ENCODE assay signal across 8 cellular contexts in genomic region chr15:59688383-59688887, GRCh38. TPM values are rescaled to one million over a fixed set of nuclear protein-coding genes. Genes with fewer than 3 reads are reported as not detected.
DNase-seq lines count a peak whose midpoint lies in the region; ATAC-seq and TF ChIP-seq lines count a peak whose summit lies in the region.

No MANE protein-coding gene starts in this region.

- DNase-seq in activated CD8-positive, alpha-beta memory T cell treated with anti-CD3 and anti-CD28 coated beads, Interleukin-2, amount 10 ng/mL, durations not matched to agents 7 days and 5 days = no peak
- no peak for DNase-seq in activated CD8-positive, alpha-beta memory T cell treated with anti-CD3 and anti-CD28 coated beads, Interleukin-2, amount 50 U/mL, for 48 hours
- DNase-seq in SK-N-MC (ENCODE audit: low read depth, low spot score) (no peak), lung (ENCODE audit: low spot score) (peak; percentile 42), transverse colon (no peak)

- H3K36me3 ChIP-seq in SK-N-MC (ENCODE audit: insufficient read depth, low read length) = peaks cover 21% of the 10 kb centered on the region
- peaks cover 0 to 3% of the 10 kb centered on the region in 2 donors for H3K36me3 ChIP-seq in lung (ENCODE audit: control insufficient read depth in 2 of 2, insufficient read depth in 2 of 2, low read length in 2 of 2)
- no peaks in the 10 kb centered on the region for H3K36me3 ChIP-seq in transverse colon

- in situ Hi-C loops in transverse colon (cut with MboI; ENCODE audit: low pct_ligation_motif_present in 1 of 4, low pct_unique_long_range_greater_than_20kb in 1 of 4, low sequenced_read_pairs in 3 of 4) = no loop called here

- no peaks in the 10 kb centered on the region for H3K9me3 Mint-ChIP-seq in activated CD8-positive, alpha-beta memory T cell treated with anti-CD3 and anti-CD28 coated beads, Interleukin-2, amount 10 ng/mL, durations not matched to agents 7 days and 5 days (ENCODE audit: low read depth)
- H3K9me3 Mint-ChIP-seq in dendritic cell treated with granulocyte-macrophage colony-stimulating factor and Interleukin-4, amounts not matched to agents 40 ng/mL and 50 ng/mL, for 4 days = no peaks in the 10 kb centered on the region

- H3K4me1 ChIP-seq in lung (ENCODE audit: control insufficient read depth in 2 of 2, insufficient read depth in 2 of 2, low read length in 2 of 2) (peaks cover 5 to 20% of the 10 kb centered on the region in 2 donors), transverse colon (peaks cover 19 to 60% (median 35%) of the 10 kb centered on the region in 4 donors)

- peak overlapping the region; percentile 84 for H3K4me3 Mint-ChIP-seq in activated CD8-positive, alpha-beta memory T cell treated with anti-CD3 and anti-CD28 coated beads, Interleukin-2, amount 10 ng/mL, durations not matched to agents 7 days and 5 days
- peak overlapping the region; percentile 89 for H3K4me3 Mint-ChIP-seq in dendritic cell treated with granulocyte-macrophage colony-stimulating factor and Interleukin-4, amounts not matched to agents 40 ng/mL and 50 ng/mL, for 4 days

- intact Hi-C loops in dendritic cell treated with granulocyte-macrophage colony-stimulating factor and Interleukin-4, amounts not matched to agents 40 ng/mL and 50 ng/mL, for 4 days (cut with micrococcal nuclease) = loop anchor here (2.0 kb wide), 1 partner anchor 708 kb away; the partner anchor contains the start of gene ANXA2
- intact Hi-C loops in transverse colon (cut with DNase I; ENCODE audit: low total_unique reads) = no loop called here

- CTCF ChIA-PET in activated CD8-positive, alpha-beta memory T cell treated with anti-CD3 and anti-CD28 coated beads, Interleukin-2, amount 10 ng/mL, durations not matched to agents 7 days and 5 days (lab: Charles Lee) = interaction anchor here (0.9 to 1.1 kb wide), 4 partner anchors 13 to 312 kb away, joined by 3 read pairs; partner anchors contain the start of gene GTF2A2

- ATAC-seq in activated CD8-positive, alpha-beta memory T cell treated with anti-CD3 and anti-CD28 coated beads, Interleukin-2, amount 10 ng/mL, durations not matched to agents 7 days and 5 days = peak; percentile 4
- ATAC-seq in HG03159 (IDR thresholded peaks at IDR 0.05; ENCODE audit: unreplicated experiment) (peak; percentile 0), lung (ENCODE audit: insufficient read depth, low FRiP score) (peak; percentile 2), GM18520 (IDR thresholded peaks at IDR 0.05; ENCODE audit: unreplicated experiment) (no peak)

- H3K4me3 ChIP-seq in SK-N-MC (peak overlapping the region; percentile 97), lung (peak overlapping the region; percentile 70), transverse colon (peak overlapping the region; percentile 79 to 96 (median 86))

- H3K9me3 ChIP-seq in SK-N-MC (ENCODE audit: low read depth, low read length) = no peaks in the 10 kb centered on the region
- H3K9me3 ChIP-seq in lung (ENCODE audit: control insufficient read depth in 2 of 2, insufficient read depth in 1 of 2, low read length in 1 of 2) = no peaks in the 10 kb centered on the region
- H3K9me3 ChIP-seq in transverse colon = no peaks in the 10 kb centered on the region

- no peak for TF ChIP-seq POLR2A in transverse colon (IDR thresholded peaks at IDR 0.05)

- no peak for TF ChIP-seq EP300 in transverse colon (IDR thresholded peaks at IDR 0.05; ENCODE audit: low read depth)

- H3K27ac Mint-ChIP-seq in activated CD8-positive, alpha-beta memory T cell treated with anti-CD3 and anti-CD28 coated beads, Interleukin-2, amount 10 ng/mL, durations not matched to agents 7 days and 5 days = peak overlapping the region; percentile 97
- peak overlapping the region; percentile 97 for H3K27ac Mint-ChIP-seq in dendritic cell treated with granulocyte-macrophage colony-stimulating factor and Interleukin-4, amounts not matched to agents 40 ng/mL and 50 ng/mL, for 4 days

- H3K4me1 Mint-ChIP-seq in activated CD8-positive, alpha-beta memory T cell treated with anti-CD3 and anti-CD28 coated beads, Interleukin-2, amount 10 ng/mL, durations not matched to agents 7 days and 5 days = peaks cover 45% of the 10 kb centered on the region
- H3K4me1 Mint-ChIP-seq in dendritic cell treated with granulocyte-macrophage colony-stimulating factor and Interleukin-4, amounts not matched to agents 40 ng/mL and 50 ng/mL, for 4 days (ENCODE audit: low read depth) = peaks cover 26% of the 10 kb centered on the region

- peak overlapping the region; percentile 96 for H3K9ac ChIP-seq in SK-N-MC (ENCODE audit: insufficient read length)

- H3K36me3 Mint-ChIP-seq in activated CD8-positive, alpha-beta memory T cell treated with anti-CD3 and anti-CD28 coated beads, Interleukin-2, amount 10 ng/mL, durations not matched to agents 7 days and 5 days = peaks cover 26% of the 10 kb centered on the region
- H3K36me3 Mint-ChIP-seq in dendritic cell treated with granulocyte-macrophage colony-stimulating factor and Interleukin-4, amounts not matched to agents 40 ng/mL and 50 ng/mL, for 4 days (ENCODE audit: low read depth) = peaks cover 40% of the 10 kb centered on the region

- H3K27me3 Mint-ChIP-seq in activated CD8-positive, alpha-beta memory T cell treated with anti-CD3 and anti-CD28 coated beads, Interleukin-2, amount 10 ng/mL, durations not matched to agents 7 days and 5 days = no peaks in the 10 kb centered on the region
- no peaks in the 10 kb centered on the region for H3K27me3 Mint-ChIP-seq in dendritic cell treated with granulocyte-macrophage colony-stimulating factor and Interleukin-4, amounts not matched to agents 40 ng/mL and 50 ng/mL, for 4 days

- TF ChIP-seq CTCF in lung (IDR thresholded peaks at IDR 0.05; ENCODE audit: control extremely low read depth, extremely low read depth) = no peak
- TF ChIP-seq CTCF in transverse colon (IDR thresholded peaks at IDR 0.05) = no peak

- H3K27me3 ChIP-seq in lung (ENCODE audit: control insufficient read depth, insufficient read depth) = no peaks in the 10 kb centered on the region
- H3K27me3 ChIP-seq in transverse colon = no peaks in the 10 kb centered on the region

- 0% methylated on average over 19 of the region's 19 CpGs for WGBS in lung, 2 donors
- 1% methylated on average over 16 to 19 of the region's 19 CpGs for WGBS in transverse colon (ENCODE audit: low coverage in 1 of 2), 2 donors

- H3K27ac ChIP-seq in SK-N-MC (peak overlapping the region; percentile 86), lung (ENCODE audit: low read depth in 1 of 2, low read length in 1 of 2) (peak overlapping the region; percentile 95 to 96), transverse colon (peak overlapping the region; percentile 99 to 100 (median 100))

RNA-seq across cellular contexts. Expression of gene BNIP2, which starts 0.7 kb away (rescaled TPM):
- 10 to 100 TPM; 59.3 to 75.2 TPM for total RNA-seq in activated CD8-positive, alpha-beta memory T cell treated with anti-CD3 and anti-CD28 coated beads, Interleukin-2, amount 10 ng/mL, durations not matched to agents 7 days and 5 days
- 10 to 100 TPM; 72.1 to 96.6 TPM for total RNA-seq in lung
- 10 to 100 TPM; 33.6 to 65.3 TPM for polyA plus RNA-seq in lung
- total RNA-seq in transverse colon = 100 to 1,000 TPM in 3 of 4 donors, 10 to 100 TPM in 1; 84.4 to 140 (median 125) TPM

RNA-seq across cellular contexts. Expression of gene GTF2A2, which starts 31.1 kb away (rescaled TPM):
- 100 to 1,000 TPM; 105 to 144 TPM for total RNA-seq in activated CD8-positive, alpha-beta memory T cell treated with anti-CD3 and anti-CD28 coated beads, Interleukin-2, amount 10 ng/mL, durations not matched to agents 7 days and 5 days
- total RNA-seq in lung = 10 to 100 TPM; 33.5 to 75.8 TPM
- 100 to 1,000 TPM in 1 of 2 donors, 10 to 100 TPM in 1; 58.9 to 121 TPM for polyA plus RNA-seq in lung
- total RNA-seq in transverse colon = 10 to 100 TPM in 3 of 4 donors, 1 to 10 TPM in 1; 4.4 to 27.7 (median 17.8) TPM
